ENCODE assay signal across 17 cellular contexts in genomic region chr10:75143353-75143752, GRCh38. TPM values are rescaled to one million over a fixed set of nuclear protein-coding genes. Genes with fewer than 3 reads are reported as not detected.
A peak's percentile ranks its signal among the peaks of the same experiment; 100 is the strongest.
DNase-seq lines count a peak whose midpoint lies in the region; ATAC-seq, FAIRE-seq and TF ChIP-seq lines count a peak whose summit lies in the region.
"Had no signal": no experiment of that assay in that cellular context is flagged by ENCODE, and none has a peak within 500 bp of the region (broad histone marks: within the 10 kb centered on the region; RNA-seq: fewer than 3 reads in every experiment).

No MANE protein-coding gene starts in this region.

- H3K9me3 ChIP-seq in HepG2 (ENCODE audit: low read length): no peaks in the 10 kb centered on the region
- H3K9me3 ChIP-seq in right lobe of liver: no peaks in the 10 kb centered on the region
- no peaks in the 10 kb centered on the region for H3K9me3 ChIP-seq in vagina
- H3K9me3 ChIP-seq: BE2C, tibial nerve had no signal

- no peak for TF ChIP-seq RAD21 in HepG2 (CRISPR knock-in tag; IDR thresholded peaks at IDR 0.05)

- TF ChIP-seq EP300 in HepG2 (IDR thresholded peaks at IDR 0.05; ENCODE audit: low read depth in 2 of 2, low read length in 2 of 2) (no peak), HepG2 (CRISPR knock-in tag; IDR thresholded peaks at IDR 0.05; ENCODE audit: borderline replicate concordance) (no peak)

- no peaks in the 10 kb centered on the region for H3K27me3 ChIP-seq in HepG2 (ENCODE audit: control insufficient read depth in 1 of 2, insufficient read depth in 2 of 2, low read length in 2 of 2)
- no peaks in the 10 kb centered on the region for H3K27me3 ChIP-seq in right lobe of liver
- H3K27me3 ChIP-seq in vagina: no peaks in the 10 kb centered on the region
- H3K27me3 ChIP-seq: BE2C, tibial nerve had no signal

- BruUV-seq in HepG2 (replicated peaks; lab: Mats Ljungman, UMichigan): no TSS peak

- H3K27me3 Mint-ChIP-seq in activated naive CD8-positive, alpha-beta T cell treated with anti-CD3 and anti-CD28 coated beads, Interleukin-2, amount 10 ng/mL, durations not matched to agents 7 days and 5 days: no peaks in the 10 kb centered on the region
- H3K27me3 Mint-ChIP-seq in activated T-helper 1 cell treated with anti-CD3 and anti-CD28 coated beads, Interleukin-12 subunit alpha, Interleukin-12 subunit beta, Interleukin-2, Interleukin-4 antibody, amounts not matched to agents 30 ng/mL and 10 ng/mL and 1 ng/mL, durations not matched to agents 14 hours and 24 hours and 36 hours (ENCODE audit: insufficient read depth): no peaks in the 10 kb centered on the region

- H3K4me3 ChIP-seq in HepG2 (replicated peaks in 1 of 3; ENCODE audit: insufficient read depth in 1 of 3, low read depth in 2 of 3, low read length in 3 of 3) (no peak overlapping the region), right lobe of liver (no peak overlapping the region), vagina (no peak overlapping the region)
- H3K4me3 ChIP-seq: tibial nerve had no signal

- DNase-seq in HepG2 (ENCODE audit: low spot score): no peak
- no peak for DNase-seq in right lobe of liver
- DNase-seq in activated naive CD8-positive, alpha-beta T cell treated with anti-CD3 and anti-CD28 coated beads, Interleukin-2, amount 10 ng/mL, durations not matched to agents 7 days and 5 days: no peak
- peak; percentile 64 for DNase-seq in fibroblast of peridontal ligament (ENCODE audit: extremely low read depth)
- DNase-seq in vagina (ENCODE audit: extremely low spot score in 2 of 2): no peak
- no peak for DNase-seq in activated T-helper 1 cell treated with anti-CD3 and anti-CD28 coated beads, Interleukin-12 subunit alpha, Interleukin-12 subunit beta, Interleukin-2, Interleukin-4 antibody, amounts not matched to agents 30 ng/mL and 10 ng/mL and 1 ng/mL, durations not matched to agents 14 hours and 24 hours and 36 hours (ENCODE audit: low spot score)
- DNase-seq in substantia nigra (lab: John Stamatoyannopoulos, UW): no peak
- DNase-seq: activated effector memory CD4-positive, alpha-beta T cell treated with anti-CD3 and anti-CD28 coated beads, Interleukin-2, amount 50 U/mL, for 16 hours; BE2C; DND-41; mesendoderm; RPMI8226 had no signal

- H3K4me1 ChIP-seq in HepG2 (ENCODE audit: insufficient read depth, low read length) (peaks cover 38% of the 10 kb centered on the region), right lobe of liver (peaks cover 0 to 5% (median 0%) of the 10 kb centered on the region in 4 donors), vagina (peaks cover 70% of the 10 kb centered on the region)
- H3K4me1 ChIP-seq: BE2C had no signal

- H3K27ac ChIP-seq in HepG2 (ENCODE audit: extremely low read length, insufficient read depth, low read length): peak overlapping the region; percentile 8
- no peak overlapping the region for H3K27ac ChIP-seq in right lobe of liver
- peak overlapping the region; percentile 67 for H3K27ac ChIP-seq in vagina
- H3K27ac ChIP-seq in substantia nigra (ENCODE audit: low read depth, low read length, poor library complexity, severe bottlenecking): no peak overlapping the region
- H3K27ac ChIP-seq: parathyroid adenoma had no signal

- H4K20me1 ChIP-seq in HepG2 (ENCODE audit: insufficient read depth, low read length): no peaks in the 10 kb centered on the region

- POLR2A ChIA-PET in HepG2 (lab: Yijun Ruan, JAX): interaction anchor here (0.7 kb wide), 1 partner anchor 512 kb away, joined by 3 read pairs; no protein-coding TSS in a partner anchor
- POLR2A ChIA-PET in activated naive CD8-positive, alpha-beta T cell treated with anti-CD3 and anti-CD28 coated beads, Interleukin-2, amount 10 ng/mL, durations not matched to agents 7 days and 5 days (lab: Charles Lee): interaction anchor here (1.3 kb wide), 1 partner anchor 66 kb away, joined by 4 read pairs; no protein-coding TSS in a partner anchor

- peaks cover 30% of the 10 kb centered on the region for H3K4me1 Mint-ChIP-seq in activated naive CD8-positive, alpha-beta T cell treated with anti-CD3 and anti-CD28 coated beads, Interleukin-2, amount 10 ng/mL, durations not matched to agents 7 days and 5 days
- H3K4me1 Mint-ChIP-seq in activated T-helper 1 cell treated with anti-CD3 and anti-CD28 coated beads, Interleukin-12 subunit alpha, Interleukin-12 subunit beta, Interleukin-2, Interleukin-4 antibody, amounts not matched to agents 30 ng/mL and 10 ng/mL and 1 ng/mL, durations not matched to agents 14 hours and 24 hours and 36 hours (ENCODE audit: low read depth): peaks cover 27% of the 10 kb centered on the region

- H2AFZ ChIP-seq in HepG2 (ENCODE audit: low read length): no peak overlapping the region
- H2AFZ ChIP-seq: parathyroid adenoma had no signal

- no peak for TF ChIP-seq CTCF in HepG2 (CRISPR knock-in tag; IDR thresholded peaks at IDR 0.05)
- TF ChIP-seq CTCF in right lobe of liver (IDR thresholded peaks at IDR 0.05): no peak
- TF ChIP-seq CTCF in vagina (IDR thresholded peaks at IDR 0.05): no peak

- FAIRE-seq in HepG2 (lab: Jason Lieb, UNC): peak; percentile 21

- peaks cover 37% of the 10 kb centered on the region for H3K79me2 ChIP-seq in HepG2 (ENCODE audit: insufficient read depth, low read length)

- ATAC-seq in HepG2 (no peak), right lobe of liver (no peak), HG02798 (IDR thresholded peaks at IDR 0.05; ENCODE audit: poor library complexity, unreplicated experiment) (no peak)
- no peak for ATAC-seq in activated naive CD8-positive, alpha-beta T cell treated with anti-CD3 and anti-CD28 coated beads, Interleukin-2, amount 10 ng/mL, durations not matched to agents 7 days and 5 days (ENCODE audit: low read depth)
- ATAC-seq: esophagus mucosa had no signal

- H3K4me3 Mint-ChIP-seq in activated naive CD8-positive, alpha-beta T cell treated with anti-CD3 and anti-CD28 coated beads, Interleukin-2, amount 10 ng/mL, durations not matched to agents 7 days and 5 days: no peak overlapping the region
- no peak overlapping the region for H3K4me3 Mint-ChIP-seq in activated T-helper 1 cell treated with anti-CD3 and anti-CD28 coated beads, Interleukin-12 subunit alpha, Interleukin-12 subunit beta, Interleukin-2, Interleukin-4 antibody, amounts not matched to agents 30 ng/mL and 10 ng/mL and 1 ng/mL, durations not matched to agents 14 hours and 24 hours and 36 hours
- H3K4me3 Mint-ChIP-seq: T-helper 1 cell treated with Interleukin-12 subunit alpha and Interleukin-12 subunit beta and Interleukin-4 antibody, amounts not matched to agents 30 μg/mL and 1 μg/mL, for 36 hours had no signal

- H3K9ac ChIP-seq in HepG2 (ENCODE audit: insufficient read depth, low read depth, low read length): no peak overlapping the region
- H3K9ac ChIP-seq: parathyroid adenoma had no signal

- in situ Hi-C loops in HepG2 (cut with HindIII; ENCODE audit: extremely low pct_ligation_motif_present, low pct_unique_long_range_greater_than_20kb): no loop called here

- WGBS in HepG2 (ENCODE audit: low lambda C conversion rate): 21% methylated on average over 1 of the region's 1 CpG
- WGBS in right lobe of liver (ENCODE audit: insufficient coverage, low coverage, low lambda C conversion rate, missing lambda C conversion rate): 0% methylated on average over 1 of the region's 1 CpG

- H3K36me3 ChIP-seq in HepG2 (replicated peaks in 1 of 2; ENCODE audit: control insufficient read depth in 1 of 2, insufficient read depth in 2 of 2, low read length in 2 of 2): no peaks in the 10 kb centered on the region
- H3K36me3 ChIP-seq in right lobe of liver: no peaks in the 10 kb centered on the region
- no peaks in the 10 kb centered on the region for H3K36me3 ChIP-seq in vagina
- H3K36me3 ChIP-seq: BE2C, tibial nerve had no signal

- CTCF ChIA-PET in HepG2 (lab: Yijun Ruan, JAX; ENCODE audit: low intra/inter-chr PET ratio, low total read pairs): no interaction called here

- TF ChIP-seq POLR2A in HepG2 (IDR thresholded peaks at IDR 0.05; ENCODE audit: insufficient read depth in 1 of 2, low read depth in 2 of 2, low read length in 2 of 2): no peak
- no peak for TF ChIP-seq POLR2A in right lobe of liver (IDR thresholded peaks at IDR 0.05)
- no peak for TF ChIP-seq POLR2A in vagina (IDR thresholded peaks at IDR 0.05)

- intact Hi-C loops in HepG2 (cut with micrococcal nuclease; ENCODE audit: unreplicated experiment) (no loop called here), right lobe of liver (cut with DNase I) (no loop called here), vagina (cut with DNase I) (no loop called here)
- intact Hi-C loops in activated T-helper 1 cell treated with anti-CD3 and anti-CD28 coated beads, Interleukin-12 subunit alpha, Interleukin-12 subunit beta, Interleukin-2, Interleukin-4 antibody, amounts not matched to agents 30 ng/mL and 10 ng/mL and 1 ng/mL, durations not matched to agents 14 hours and 24 hours and 36 hours (cut with micrococcal nuclease): no loop called here

- H3K9me3 Mint-ChIP-seq in activated naive CD8-positive, alpha-beta T cell treated with anti-CD3 and anti-CD28 coated beads, Interleukin-2, amount 10 ng/mL, durations not matched to agents 7 days and 5 days: no peaks in the 10 kb centered on the region
- H3K9me3 Mint-ChIP-seq in activated T-helper 1 cell treated with anti-CD3 and anti-CD28 coated beads, Interleukin-12 subunit alpha, Interleukin-12 subunit beta, Interleukin-2, Interleukin-4 antibody, amounts not matched to agents 30 ng/mL and 10 ng/mL and 1 ng/mL, durations not matched to agents 14 hours and 24 hours and 36 hours: no peaks in the 10 kb centered on the region
- H3K9me3 Mint-ChIP-seq: T-helper 1 cell treated with Interleukin-12 subunit alpha and Interleukin-12 subunit beta and Interleukin-4 antibody, amounts not matched to agents 30 μg/mL and 1 μg/mL, for 36 hours had no signal

- peaks cover 4% of the 10 kb centered on the region for H3K36me3 Mint-ChIP-seq in activated naive CD8-positive, alpha-beta T cell treated with anti-CD3 and anti-CD28 coated beads, Interleukin-2, amount 10 ng/mL, durations not matched to agents 7 days and 5 days
- no peaks in the 10 kb centered on the region for H3K36me3 Mint-ChIP-seq in activated T-helper 1 cell treated with anti-CD3 and anti-CD28 coated beads, Interleukin-12 subunit alpha, Interleukin-12 subunit beta, Interleukin-2, Interleukin-4 antibody, amounts not matched to agents 30 ng/mL and 10 ng/mL and 1 ng/mL, durations not matched to agents 14 hours and 24 hours and 36 hours (ENCODE audit: low read depth)

- H3K4me2 ChIP-seq in HepG2 (ENCODE audit: low read depth, low read length): no peak overlapping the region

- H3K27ac Mint-ChIP-seq in activated naive CD8-positive, alpha-beta T cell treated with anti-CD3 and anti-CD28 coated beads, Interleukin-2, amount 10 ng/mL, durations not matched to agents 7 days and 5 days: peak overlapping the region; percentile 62
- H3K27ac Mint-ChIP-seq in activated T-helper 1 cell treated with anti-CD3 and anti-CD28 coated beads, Interleukin-12 subunit alpha, Interleukin-12 subunit beta, Interleukin-2, Interleukin-4 antibody, amounts not matched to agents 30 ng/mL and 10 ng/mL and 1 ng/mL, durations not matched to agents 14 hours and 24 hours and 36 hours: no peak overlapping the region
- H3K27ac Mint-ChIP-seq: T-helper 1 cell treated with Interleukin-12 subunit alpha and Interleukin-12 subunit beta and Interleukin-4 antibody, amounts not matched to agents 30 μg/mL and 1 μg/mL, for 36 hours had no signal

RNA-seq across cellular contexts. Expression of gene SAMD8, which starts 31.9 kb away (rescaled TPM):
- total RNA-seq in HepG2 (2016; rRNA removed; fragmentation: Illumina TruSeq; extraction: Trizol) (10.3 and 10.4 TPM in 2 replicates), right lobe of liver (10 to 100 TPM in 3 of 6 experiments, 1 to 10 TPM in 3; 5.7 to 13.2 (median 9.3) TPM), vagina (42.7 TPM)
- total RNA-seq in HepG2 (2016; cell fraction: cytosol; rRNA removed; fragmentation: Illumina TruSeq; extraction: Trizol; ENCODE audit: low read depth): 10.9 and 13.8 TPM in 2 replicates
- total RNA-seq in HepG2 (2016; cell fraction: insoluble cytoplasmic fraction; rRNA removed; fragmentation: Illumina TruSeq; extraction: Trizol): 9.3 and 9.8 TPM in 2 replicates
- total RNA-seq in HepG2 (2016; cell fraction: membrane; rRNA removed; fragmentation: Illumina TruSeq; extraction: Trizol): 6.0 and 7.3 TPM in 2 replicates
- total RNA-seq in HepG2 (2016; cell fraction: nucleus; rRNA removed; fragmentation: Illumina TruSeq; extraction: Trizol): 10.6 and 11.4 TPM in 2 replicates
- 12.2 and 13.2 TPM in 2 replicates for polyA plus RNA-seq in HepG2 (2011; rRNA removed)
- 6.4 and 11.6 TPM in 2 replicates for polyA plus RNA-seq in HepG2 (2011; cell fraction: cytosol; rRNA removed)
- polyA plus RNA-seq in HepG2 (2011; cell fraction: nucleus; rRNA removed): 4.3 and 6.7 TPM in 2 replicates
- 6.4 and 6.6 TPM in 2 replicates for polyA plus RNA-seq in HepG2 (2012)
- 1.2 and 1.6 TPM in 2 replicates for polyA plus RNA-seq in HepG2 (2016; cell fraction: cytosol; fragmentation: Illumina TruSeq; extraction: Trizol; ENCODE audit: low read depth)
- 4.8 and 6.2 TPM in 2 replicates for polyA plus RNA-seq in HepG2 (2016; cell fraction: insoluble cytoplasmic fraction; fragmentation: Illumina TruSeq; extraction: Trizol; ENCODE audit: low read depth)
- 2.2 and 2.8 TPM in 2 replicates for polyA plus RNA-seq in HepG2 (2016; cell fraction: membrane; fragmentation: Illumina TruSeq; extraction: Trizol; ENCODE audit: low read depth)
- polyA plus RNA-seq in HepG2 (2016; cell fraction: nucleus; fragmentation: Illumina TruSeq; extraction: Trizol; ENCODE audit: insufficient read depth, low read depth): 10.1 and 10.4 TPM in 2 replicates
- polyA minus RNA-seq in HepG2 (2011; rRNA and poly(A)+ RNA removed; ENCODE audit: low replicate concordance): 25.6 and 32.5 TPM in 2 replicates
- 14.2 and 18.8 TPM in 2 replicates for polyA minus RNA-seq in HepG2 (2011; cell fraction: cytosol; rRNA and poly(A)+ RNA removed)
- polyA minus RNA-seq in HepG2 (2011; cell fraction: nucleus; rRNA and poly(A)+ RNA removed): 14.0 and 15.4 TPM in 2 replicates
- 10 to 100 TPM; 21.0 to 22.7 TPM for total RNA-seq in activated naive CD8-positive, alpha-beta T cell treated with anti-CD3 and anti-CD28 coated beads, Interleukin-2, amount 10 ng/mL, durations not matched to agents 7 days and 5 days
- 16.2 and 16.5 TPM in 2 replicates for total RNA-seq in activated T-helper 1 cell treated with anti-CD3 and anti-CD28 coated beads, Interleukin-12 subunit alpha, Interleukin-12 subunit beta, Interleukin-2, Interleukin-4 antibody, amounts not matched to agents 30 ng/mL and 10 ng/mL and 1 ng/mL, durations not matched to agents 14 hours and 24 hours and 36 hours

Comparison
In these comparisons a context has a peak if more than half of its experiments do, and no peak if none do; other contexts are left out.
1. H3K27ac ChIP-seq: peak in HepG2 (single experiment) and vagina (single experiment); none in right lobe of liver (0 of 3) and substantia nigra (single experiment).